In the genomic region with DNA sequence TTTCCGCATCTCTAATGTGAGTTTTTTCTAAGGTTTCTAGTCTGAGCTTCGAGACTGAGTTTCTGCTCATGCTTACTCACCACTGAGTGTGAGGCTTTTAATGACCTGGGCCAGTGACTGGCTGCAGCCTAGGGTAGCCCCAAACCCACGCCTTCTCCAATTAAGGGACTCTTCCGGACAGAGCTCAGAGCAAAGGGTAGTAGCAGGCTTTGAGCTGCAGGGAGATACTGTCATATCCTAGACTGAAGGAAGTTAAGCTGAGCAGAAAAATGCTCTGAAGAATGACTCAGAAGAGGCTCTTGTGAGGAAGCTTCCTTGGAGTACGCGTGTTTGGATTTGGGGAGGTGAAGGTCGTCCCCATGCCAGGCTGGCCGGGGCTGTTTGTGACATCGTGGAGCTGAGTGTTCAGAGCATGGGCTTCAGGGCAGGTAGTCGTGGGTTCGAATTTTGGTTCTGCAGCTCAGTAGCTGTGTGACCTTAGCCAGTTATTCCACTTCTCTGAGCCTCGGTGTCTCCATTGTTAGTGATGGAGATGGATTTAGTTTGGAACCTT, we compare ENCODE assay signal across 10 cellular contexts. TPM values are rescaled to one million over a fixed set of nuclear protein-coding genes. Genes with fewer than 3 reads are reported as not detected.
DNase-seq lines count a peak whose midpoint lies in the region; ATAC-seq and TF ChIP-seq lines count a peak whose summit lies in the region.
"Had no signal": no experiment of that assay in that cellular context is flagged by ENCODE, and none has a peak within 500 bp of the region (broad histone marks: within the 10 kb centered on the region; RNA-seq: fewer than 3 reads in every experiment).

No MANE protein-coding gene starts in this region.

- no peak overlapping the region for H2AFZ ChIP-seq in OCI-LY7 (ENCODE audit: low read length)
- H2AFZ ChIP-seq in trophoblast cell (ENCODE audit: insufficient read depth, low read length, poor library complexity): no peak overlapping the region

- no CpG with 5 or more reads among the region's 12 CpGs for WGBS in trophoblast cell (ENCODE audit: extremely low coverage, insufficient coverage, insufficient read length)
- WGBS in upper lobe of left lung, 2 donors: 91% methylated on average over 12 of the region's 12 CpGs

- peak overlapping the region; percentile 58 for H3K4me2 ChIP-seq in OCI-LY7 (ENCODE audit: low read length)
- no peak overlapping the region for H3K4me2 ChIP-seq in trophoblast cell (ENCODE audit: low read length)

- H3K79me2 ChIP-seq in OCI-LY7 (ENCODE audit: insufficient read depth, low read depth, low read length) (peaks cover 22% of the 10 kb centered on the region), trophoblast cell (ENCODE audit: control insufficient read depth, insufficient read depth, low read length, poor library complexity) (peaks cover 4% of the 10 kb centered on the region)

- H3K4ac ChIP-seq in trophoblast cell (ENCODE audit: low read depth, low read length): no peak overlapping the region

- no peak for TF ChIP-seq POLR2A in upper lobe of left lung (IDR thresholded peaks at IDR 0.05)

- no peak overlapping the region for H2BK12ac ChIP-seq in trophoblast cell (ENCODE audit: low read length)

- POLR2A ChIA-PET in OCI-LY7 (lab: Charles Lee): no interaction called here

- no peak overlapping the region for H3K14ac ChIP-seq in trophoblast cell (ENCODE audit: low read length)

- H4K12ac ChIP-seq in trophoblast cell (ENCODE audit: low read depth, low read length): no peak overlapping the region

- no peak overlapping the region for H3K9ac ChIP-seq in trophoblast cell (ENCODE audit: low read length)

- TF ChIP-seq CTCF in OCI-LY7 (conservative IDR thresholded peaks at IDR 0.05; ENCODE audit: low read length) (no peak), astrocyte of the spinal cord (IDR thresholded peaks at IDR 0.05; ENCODE audit: low read depth, low read length) (no peak), upper lobe of left lung (IDR thresholded peaks at IDR 0.05) (no peak)

- no peaks in the 10 kb centered on the region for H3K36me3 ChIP-seq in OCI-LY7 (ENCODE audit: insufficient read depth, low read length)
- no peaks in the 10 kb centered on the region for H3K36me3 ChIP-seq in trophoblast cell (ENCODE audit: control insufficient read depth in 1 of 2, insufficient read depth in 2 of 2, low read length in 2 of 2)
- peaks cover 0 to 2% (median 0%) of the 10 kb centered on the region in 4 donors for H3K36me3 ChIP-seq in upper lobe of left lung

- no peak overlapping the region for H4K8ac ChIP-seq in trophoblast cell (ENCODE audit: low read depth, low read length)

- H3K79me1 ChIP-seq in trophoblast cell (ENCODE audit: low read length): peaks cover 9% of the 10 kb centered on the region

- no peak overlapping the region for H3K18ac ChIP-seq in trophoblast cell (ENCODE audit: low read length)

- CTCF ChIA-PET in OCI-LY7 (lab: Charles Lee; ENCODE audit: unreplicated experiment): no interaction called here

- no peak for TF ChIP-seq EP300 in upper lobe of left lung (IDR thresholded peaks at IDR 0.05)

- no peak overlapping the region for H2BK120ac ChIP-seq in trophoblast cell (ENCODE audit: insufficient read depth, low read length, poor library complexity)

- no peak for ATAC-seq in upper lobe of left lung (ENCODE audit: low FRiP score in 2 of 2)

- no peak overlapping the region for H3K23ac ChIP-seq in trophoblast cell (ENCODE audit: low read length)

- H2AK5ac ChIP-seq in trophoblast cell (ENCODE audit: low read length): no peak overlapping the region

- peak; percentile 82 for DNase-seq in GM03348 (ENCODE audit: low spot score)
- DNase-seq in OCI-LY7 (ENCODE audit: low spot score): no peak
- peak; percentile 74 for DNase-seq in astrocyte of the spinal cord (ENCODE audit: low read depth, low spot score)
- DNase-seq in renal cortical epithelial cell (ENCODE audit: low read depth): peak; percentile 24
- DNase-seq in trophoblast cell: no peak
- DNase-seq in upper lobe of left lung: no peak
- DNase-seq in NCI-H1436 (lab: John Stamatoyannopoulos, UW): no peak
- DNase-seq in SW480 (ENCODE audit: low spot score): no peak
- DNase-seq: cortex of kidney had no signal

- no peak overlapping the region for H4K91ac ChIP-seq in trophoblast cell (ENCODE audit: low read depth, low read length)

- no peak overlapping the region for H2BK5ac ChIP-seq in trophoblast cell (ENCODE audit: low read depth, low read length, poor library complexity)

- peaks cover 5% of the 10 kb centered on the region; the same call in 1 of the 2 replicates for H4K20me1 ChIP-seq in OCI-LY7 (ENCODE audit: insufficient read depth, low read length)

- BruUV-seq in OCI-LY7 (replicated peaks; lab: Mats Ljungman, UMichigan): no TSS peak

- intact Hi-C loops in OCI-LY7 (cut with micrococcal nuclease; ENCODE audit: unreplicated experiment): no loop called here

- H3K27me3 ChIP-seq in trophoblast cell (ENCODE audit: insufficient read depth, low read length): no peaks in the 10 kb centered on the region
- H3K27me3 ChIP-seq in upper lobe of left lung: no peaks in the 10 kb centered on the region
- H3K27me3 ChIP-seq: SJSA1 had no signal

- H3K9me3 ChIP-seq in OCI-LY7 (ENCODE audit: low read length): no peaks in the 10 kb centered on the region
- H3K9me3 ChIP-seq in trophoblast cell (ENCODE audit: insufficient read depth, low read depth, low read length): no peaks in the 10 kb centered on the region
- H3K9me3 ChIP-seq in upper lobe of left lung: no peaks in the 10 kb centered on the region
- H3K9me3 ChIP-seq: SJSA1 had no signal

- in situ Hi-C loops in astrocyte of the spinal cord (cut with HindIII; ENCODE audit: low sequenced_read_pairs): no loop called here

- no peaks in the 10 kb centered on the region for H3K9me2 ChIP-seq in OCI-LY7 (ENCODE audit: insufficient read depth, low read length)

- H3K4me3 ChIP-seq in OCI-LY7 (ENCODE audit: low read depth, low read length, poor library complexity, severe bottlenecking) (no peak overlapping the region), astrocyte of the spinal cord (ENCODE audit: low read depth, low read length) (no peak overlapping the region), trophoblast cell (ENCODE audit: low read depth, low read length) (no peak overlapping the region), upper lobe of left lung (no peak overlapping the region)
- H3K4me3 ChIP-seq: SJSA1 had no signal

- H3K27ac ChIP-seq in OCI-LY7 (ENCODE audit: low read depth, low read length, poor library complexity, severe bottlenecking) (peak overlapping the region; percentile 62), trophoblast cell (ENCODE audit: low read depth, low read length) (no peak overlapping the region), upper lobe of left lung (no peak overlapping the region)
- H3K27ac ChIP-seq: SJSA1 had no signal

- peaks cover 43% of the 10 kb centered on the region for H3K4me1 ChIP-seq in OCI-LY7 (ENCODE audit: insufficient read depth, low read length, poor library complexity, severe bottlenecking)
- peaks cover 7 to 10% of the 10 kb centered on the region in 2 experiments for H3K4me1 ChIP-seq in trophoblast cell (ENCODE audit: control insufficient read depth in 1 of 2, insufficient read depth in 2 of 2, low read length in 2 of 2)
- peaks cover 15 to 37% (median 20%) of the 10 kb centered on the region in 4 donors for H3K4me1 ChIP-seq in upper lobe of left lung

RNA-seq across cellular contexts. Expression of gene USP20, which starts 3.5 kb away (rescaled TPM):
- 14.4 and 15.5 TPM in 2 replicates for total RNA-seq in OCI-LY7 (2014; rRNA removed; shearing (Covaris generic))
- total RNA-seq in OCI-LY7 (2022): 24.1 and 26.1 TPM in 2 replicates
- 5.2 and 18.4 TPM in 2 replicates for total RNA-seq in renal cortical epithelial cell
- 7.7 and 7.9 TPM in 2 replicates for polyA plus RNA-seq in trophoblast cell (2013)
- total RNA-seq in upper lobe of left lung: 10 to 100 TPM; 17.3 to 75.4 (median 26.2) TPM

RNA-seq across cellular contexts. Expression of gene C9orf78, which starts 3.7 kb away (rescaled TPM):
- 49.4 and 57.6 TPM in 2 replicates for total RNA-seq in OCI-LY7 (2014; rRNA removed; shearing (Covaris generic))
- total RNA-seq in OCI-LY7 (2022) (60.6 and 62.4 TPM in 2 replicates), renal cortical epithelial cell (48.6 and 64.5 TPM in 2 replicates), upper lobe of left lung (10 to 100 TPM; 17.8 to 66.6 (median 36.5) TPM)
- polyA plus RNA-seq in trophoblast cell (2013): 31.9 and 33.2 TPM in 2 replicates

RNA-seq across cellular contexts. Expression of gene TOR1A, which starts 14.8 kb away (rescaled TPM):
- total RNA-seq in OCI-LY7 (2014; rRNA removed; shearing (Covaris generic)): 32.7 and 34.9 TPM in 2 replicates
- total RNA-seq in OCI-LY7 (2022): 37.0 and 37.4 TPM in 2 replicates
- total RNA-seq in renal cortical epithelial cell: 48.4 and 52.8 TPM in 2 replicates
- polyA plus RNA-seq in trophoblast cell (2013): 35.3 and 36.4 TPM in 2 replicates
- total RNA-seq in upper lobe of left lung: 10 to 100 TPM; 15.6 to 56.5 (median 34.7) TPM

RNA-seq across cellular contexts. Expression of gene TOR1B, which starts 35.8 kb away (rescaled TPM):
- total RNA-seq in OCI-LY7 (2014; rRNA removed; shearing (Covaris generic)): 12.0 and 13.3 TPM in 2 replicates
- total RNA-seq in OCI-LY7 (2022): 14.9 and 18.4 TPM in 2 replicates
- total RNA-seq in renal cortical epithelial cell: 25.6 and 25.9 TPM in 2 replicates
- polyA plus RNA-seq in trophoblast cell (2013): 22.8 and 25.4 TPM in 2 replicates
- 10 to 100 TPM; 13.0 to 37.4 (median 25.0) TPM for total RNA-seq in upper lobe of left lung

Comparison
In these comparisons a context has a peak if more than half of its experiments do, and no peak if none do; other contexts are left out.
1. DNase-seq: peak in GM03348 (single experiment), astrocyte of the spinal cord (single experiment) and renal cortical epithelial cell (single experiment); none in OCI-LY7 (single experiment), trophoblast cell (0 of 2), upper lobe of left lung (0 of 2), NCI-H1436 (single experiment) and SW480 (single experiment).